12 cellular contexts compared by ENCODE assay signal in the genomic region with DNA sequence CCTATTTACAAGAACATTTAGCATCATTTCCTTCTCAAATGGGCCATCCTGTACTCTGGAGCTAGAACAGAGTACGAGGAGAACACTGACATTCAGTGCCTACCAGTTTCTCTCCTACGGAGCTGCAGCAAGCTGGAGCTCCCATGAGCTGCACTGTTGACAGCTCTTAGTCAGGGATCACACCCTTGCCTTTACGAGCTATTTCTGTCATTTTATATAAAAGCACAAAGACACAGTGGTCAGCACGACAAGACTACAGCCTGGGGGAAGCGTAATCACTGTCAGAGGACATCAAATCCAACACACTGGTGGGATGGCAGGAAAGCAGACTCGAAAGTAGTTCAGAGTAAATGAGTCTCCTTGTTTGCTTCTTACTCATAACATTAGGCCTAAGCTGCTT. TPM values are rescaled to one million over a fixed set of nuclear protein-coding genes. Genes with fewer than 3 reads are reported as not detected.
DNase-seq lines count a peak whose midpoint lies in the region; ATAC-seq, FAIRE-seq and TF ChIP-seq lines count a peak whose summit lies in the region.
"Had no signal": no experiment of that assay in that cellular context is flagged by ENCODE, and none has a peak within 500 bp of the region (broad histone marks: within the 10 kb centered on the region; RNA-seq: fewer than 3 reads in every experiment).

No MANE protein-coding gene starts in this region.

- 31% methylated on average over 6 of the region's 6 CpGs for WGBS in mesenchymal stem cell

- H3K27me3 ChIP-seq in right atrium auricular region (no peaks in the 10 kb centered on the region), mesenchymal stem cell (ENCODE audit: control insufficient read depth in 1 of 2, insufficient read depth in 1 of 2, low read length in 2 of 2) (no peaks in the 10 kb centered on the region)

- H3K4me2 ChIP-seq in mesenchymal stem cell (ENCODE audit: low read length, poor library complexity, severe bottlenecking) = no peak overlapping the region

- no peak overlapping the region for H3K4ac ChIP-seq in mesenchymal stem cell (ENCODE audit: low read depth in 1 of 2, low read length in 2 of 2)

- no peak for DNase-seq in right atrium auricular region (ENCODE audit: low spot score)
- DNase-seq in cardiac septum (ENCODE audit: low spot score) = no peak
- DNase-seq in activated T-helper 1 cell treated with anti-CD3 and anti-CD28 coated beads, Interleukin-12 subunit alpha, Interleukin-12 subunit beta, Interleukin-2, Interleukin-4 antibody, amounts not matched to agents 30 ng/mL and 10 ng/mL and 1 ng/mL, durations not matched to agents 14 hours and 24 hours and 36 hours (ENCODE audit: low spot score) = no peak
- DNase-seq in mesenchymal stem cell = peak; percentile 55
- no peak for DNase-seq in H54 (ENCODE audit: insufficient read length, low spot score)
- DNase-seq in midbrain (lab: John Stamatoyannopoulos, UW) = no peak
- no peak for DNase-seq in NCI-H526 (lab: John Stamatoyannopoulos, UW)
- DNase-seq: NCI-H1694 had no signal

- H2AFZ ChIP-seq in mesenchymal stem cell (ENCODE audit: low read depth, low read length) = peak overlapping the region; percentile 5

- no peak overlapping the region for H4K91ac ChIP-seq in mesenchymal stem cell (ENCODE audit: low read length)

- no peak overlapping the region for H3K4me3 ChIP-seq in right atrium auricular region
- no peak overlapping the region for H3K4me3 ChIP-seq in mesenchymal stem cell (ENCODE audit: insufficient read depth in 1 of 2, low read depth in 1 of 2, low read length in 2 of 2)

- peaks cover 9% of the 10 kb centered on the region for H3K79me1 ChIP-seq in mesenchymal stem cell (replicated peaks; ENCODE audit: low read length, poor library complexity, severe bottlenecking)

- H2AK5ac ChIP-seq in mesenchymal stem cell (ENCODE audit: low read length, severe bottlenecking) = peak overlapping the region; percentile 74

- H3K36me3 Mint-ChIP-seq in activated T-helper 1 cell treated with anti-CD3 and anti-CD28 coated beads, Interleukin-12 subunit alpha, Interleukin-12 subunit beta, Interleukin-2, Interleukin-4 antibody, amounts not matched to agents 30 ng/mL and 10 ng/mL and 1 ng/mL, durations not matched to agents 14 hours and 24 hours and 36 hours (ENCODE audit: low read depth) = peaks cover 17% of the 10 kb centered on the region

- H2BK5ac ChIP-seq in mesenchymal stem cell (ENCODE audit: low read depth, low read length, poor library complexity, severe bottlenecking) = no peak overlapping the region

- H3K9me3 Mint-ChIP-seq in activated T-helper 1 cell treated with anti-CD3 and anti-CD28 coated beads, Interleukin-12 subunit alpha, Interleukin-12 subunit beta, Interleukin-2, Interleukin-4 antibody, amounts not matched to agents 30 ng/mL and 10 ng/mL and 1 ng/mL, durations not matched to agents 14 hours and 24 hours and 36 hours = no peaks in the 10 kb centered on the region
- H3K9me3 Mint-ChIP-seq: activated naive CD4-positive, alpha-beta T cell treated with anti-CD3 and anti-CD28 coated beads, Interleukin-2, amount 50 U/mL, for 24 hours had no signal

- intact Hi-C loops in cardiac septum (cut with DNase I) = loop anchor here (2.0 kb wide), 1 partner anchor 30 kb away; no protein-coding TSS in a partner anchor
- intact Hi-C loops in activated T-helper 1 cell treated with anti-CD3 and anti-CD28 coated beads, Interleukin-12 subunit alpha, Interleukin-12 subunit beta, Interleukin-2, Interleukin-4 antibody, amounts not matched to agents 30 ng/mL and 10 ng/mL and 1 ng/mL, durations not matched to agents 14 hours and 24 hours and 36 hours (cut with micrococcal nuclease) = loop anchor here (5.0 to 10.0 kb wide), 4 partner anchors 178 to 1072 kb away; a partner anchor contains a TSS

- TF ChIP-seq POLR2A in H54 (IDR thresholded peaks at IDR 0.05; ENCODE audit: low read depth, low read length) = no peak

- FAIRE-seq in H54 (lab: Jason Lieb, UNC) = no peak
- FAIRE-seq: endometrium had no signal

- H3K4me1 ChIP-seq in right atrium auricular region (peaks cover 0 to 59% of the 10 kb centered on the region in 2 donors), mesenchymal stem cell (ENCODE audit: control insufficient read depth, insufficient read depth, low read depth, low read length) (peaks cover 24% of the 10 kb centered on the region)

- H3K4me1 Mint-ChIP-seq in activated T-helper 1 cell treated with anti-CD3 and anti-CD28 coated beads, Interleukin-12 subunit alpha, Interleukin-12 subunit beta, Interleukin-2, Interleukin-4 antibody, amounts not matched to agents 30 ng/mL and 10 ng/mL and 1 ng/mL, durations not matched to agents 14 hours and 24 hours and 36 hours (ENCODE audit: low read depth) = peaks cover 84% of the 10 kb centered on the region

- no peak for ATAC-seq in HG03520 (IDR thresholded peaks at IDR 0.05; ENCODE audit: unreplicated experiment)

- peak overlapping the region; percentile 41 for H3K27ac Mint-ChIP-seq in activated T-helper 1 cell treated with anti-CD3 and anti-CD28 coated beads, Interleukin-12 subunit alpha, Interleukin-12 subunit beta, Interleukin-2, Interleukin-4 antibody, amounts not matched to agents 30 ng/mL and 10 ng/mL and 1 ng/mL, durations not matched to agents 14 hours and 24 hours and 36 hours
- H3K27ac Mint-ChIP-seq: activated naive CD4-positive, alpha-beta T cell treated with anti-CD3 and anti-CD28 coated beads, Interleukin-2, amount 50 U/mL, for 24 hours had no signal

- no peak overlapping the region for H4K8ac ChIP-seq in mesenchymal stem cell (ENCODE audit: low read length)

- peaks cover 9% of the 10 kb centered on the region for H3K27me3 Mint-ChIP-seq in activated T-helper 1 cell treated with anti-CD3 and anti-CD28 coated beads, Interleukin-12 subunit alpha, Interleukin-12 subunit beta, Interleukin-2, Interleukin-4 antibody, amounts not matched to agents 30 ng/mL and 10 ng/mL and 1 ng/mL, durations not matched to agents 14 hours and 24 hours and 36 hours (ENCODE audit: insufficient read depth)
- H3K27me3 Mint-ChIP-seq: activated naive CD4-positive, alpha-beta T cell treated with anti-CD3 and anti-CD28 coated beads, Interleukin-2, amount 50 U/mL, for 24 hours had no signal

- TF ChIP-seq CTCF in right atrium auricular region (IDR thresholded peaks at IDR 0.05) = no peak

- H3K36me3 ChIP-seq in right atrium auricular region = no peaks in the 10 kb centered on the region
- no peaks in the 10 kb centered on the region for H3K36me3 ChIP-seq in mesenchymal stem cell (ENCODE audit: control insufficient read depth in 1 of 2, insufficient read depth in 2 of 2, low read depth in 1 of 2, low read length in 2 of 2)

- H3K18ac ChIP-seq in mesenchymal stem cell (ENCODE audit: low read depth in 1 of 2, low read length in 2 of 2) = no peak overlapping the region

- peak overlapping the region; percentile 59 for H3K4me3 Mint-ChIP-seq in activated T-helper 1 cell treated with anti-CD3 and anti-CD28 coated beads, Interleukin-12 subunit alpha, Interleukin-12 subunit beta, Interleukin-2, Interleukin-4 antibody, amounts not matched to agents 30 ng/mL and 10 ng/mL and 1 ng/mL, durations not matched to agents 14 hours and 24 hours and 36 hours

- H2BK120ac ChIP-seq in mesenchymal stem cell (ENCODE audit: low read depth, low read length) = no peak overlapping the region

- no peaks in the 10 kb centered on the region for H3K9me3 ChIP-seq in right atrium auricular region
- H3K9me3 ChIP-seq in mesenchymal stem cell (ENCODE audit: control insufficient read depth, low read length) = no peaks in the 10 kb centered on the region

- H2BK15ac ChIP-seq in mesenchymal stem cell (ENCODE audit: low read depth, poor library complexity, severe bottlenecking) = no peak overlapping the region

- H3K14ac ChIP-seq in mesenchymal stem cell (ENCODE audit: low read length in 2 of 2) = no peak overlapping the region

- H3K9ac ChIP-seq in mesenchymal stem cell (ENCODE audit: low read length) = no peak overlapping the region

- H3K27ac ChIP-seq in right atrium auricular region (peak overlapping the region; percentile 88), mesenchymal stem cell (ENCODE audit: low read length, poor library complexity, severe bottlenecking) (no peak overlapping the region)
- H3K27ac ChIP-seq: RWPE1 had no signal

- H3K23ac ChIP-seq in mesenchymal stem cell (ENCODE audit: low read length in 2 of 2) = no peak overlapping the region

- H2BK12ac ChIP-seq in mesenchymal stem cell (ENCODE audit: low read length in 2 of 2) = peak overlapping the region; percentile 21 to 33

RNA-seq across cellular contexts. Expression of a gene that starts 2.7 kb away (rescaled TPM):
- 10 to 100 TPM; 32.4 to 48.9 TPM for total RNA-seq in right atrium auricular region
- 12.6 TPM for total RNA-seq in cardiac septum
- total RNA-seq in activated T-helper 1 cell treated with anti-CD3 and anti-CD28 coated beads, Interleukin-12 subunit alpha, Interleukin-12 subunit beta, Interleukin-2, Interleukin-4 antibody, amounts not matched to agents 30 ng/mL and 10 ng/mL and 1 ng/mL, durations not matched to agents 14 hours and 24 hours and 36 hours = 102 and 113 TPM in 2 replicates
- polyA plus RNA-seq in mesenchymal stem cell (2013, experiment 1 of 2) = 25.6 TPM
- polyA plus RNA-seq in mesenchymal stem cell (2013, experiment 2 of 2) = 25.8 TPM
